Comparison of ENCODE assay signal across 1 cellular context in the genomic region with DNA sequence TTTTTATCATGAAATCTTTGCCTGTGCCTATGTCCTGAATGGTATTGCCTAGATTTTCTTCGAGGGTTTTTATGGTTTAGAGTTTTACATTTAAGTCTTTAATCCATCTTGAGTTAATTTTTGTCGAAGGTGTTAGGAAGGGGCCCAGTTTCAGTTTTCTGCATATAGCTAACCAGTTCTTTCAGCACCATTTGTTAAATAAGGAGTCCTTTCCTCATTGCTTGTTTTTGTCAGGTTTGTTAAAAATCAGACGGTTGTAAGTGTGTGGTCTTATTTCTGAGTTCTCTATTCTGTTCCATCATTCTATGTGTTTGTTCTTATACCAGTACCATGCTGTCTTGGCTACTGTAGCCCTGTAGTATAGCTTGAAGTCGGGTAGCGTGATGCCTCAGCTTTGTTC.
TF ChIP-seq lines count a peak whose summit lies in the region.

No MANE protein-coding gene starts in this region.

TF ChIP-seq in HEK293, 187 proteins besides CTCF, POLR2A, EP300 and RAD21 (continued from another document):
- TF ChIP-seq, protein P1, sequence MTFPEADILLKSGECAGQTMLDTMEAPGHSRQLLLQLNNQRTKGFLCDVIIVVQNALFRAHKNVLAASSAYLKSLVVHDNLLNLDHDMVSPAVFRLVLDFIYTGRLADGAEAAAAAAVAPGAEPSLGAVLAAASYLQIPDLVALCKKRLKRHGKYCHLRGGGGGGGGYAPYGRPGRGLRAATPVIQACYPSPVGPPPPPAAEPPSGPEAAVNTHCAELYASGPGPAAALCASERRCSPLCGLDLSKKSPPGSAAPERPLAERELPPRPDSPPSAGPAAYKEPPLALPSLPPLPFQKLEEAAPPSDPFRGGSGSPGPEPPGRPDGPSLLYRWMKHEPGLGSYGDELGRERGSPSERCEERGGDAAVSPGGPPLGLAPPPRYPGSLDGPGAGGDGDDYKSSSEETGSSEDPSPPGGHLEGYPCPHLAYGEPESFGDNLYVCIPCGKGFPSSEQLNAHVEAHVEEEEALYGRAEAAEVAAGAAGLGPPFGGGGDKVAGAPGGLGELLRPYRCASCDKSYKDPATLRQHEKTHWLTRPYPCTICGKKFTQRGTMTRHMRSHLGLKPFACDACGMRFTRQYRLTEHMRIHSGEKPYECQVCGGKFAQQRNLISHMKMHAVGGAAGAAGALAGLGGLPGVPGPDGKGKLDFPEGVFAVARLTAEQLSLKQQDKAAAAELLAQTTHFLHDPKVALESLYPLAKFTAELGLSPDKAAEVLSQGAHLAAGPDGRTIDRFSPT (tag by site-specific recombination; IDR thresholded peaks at IDR 0.05) = no peak
- TF ChIP-seq, protein P2, sequence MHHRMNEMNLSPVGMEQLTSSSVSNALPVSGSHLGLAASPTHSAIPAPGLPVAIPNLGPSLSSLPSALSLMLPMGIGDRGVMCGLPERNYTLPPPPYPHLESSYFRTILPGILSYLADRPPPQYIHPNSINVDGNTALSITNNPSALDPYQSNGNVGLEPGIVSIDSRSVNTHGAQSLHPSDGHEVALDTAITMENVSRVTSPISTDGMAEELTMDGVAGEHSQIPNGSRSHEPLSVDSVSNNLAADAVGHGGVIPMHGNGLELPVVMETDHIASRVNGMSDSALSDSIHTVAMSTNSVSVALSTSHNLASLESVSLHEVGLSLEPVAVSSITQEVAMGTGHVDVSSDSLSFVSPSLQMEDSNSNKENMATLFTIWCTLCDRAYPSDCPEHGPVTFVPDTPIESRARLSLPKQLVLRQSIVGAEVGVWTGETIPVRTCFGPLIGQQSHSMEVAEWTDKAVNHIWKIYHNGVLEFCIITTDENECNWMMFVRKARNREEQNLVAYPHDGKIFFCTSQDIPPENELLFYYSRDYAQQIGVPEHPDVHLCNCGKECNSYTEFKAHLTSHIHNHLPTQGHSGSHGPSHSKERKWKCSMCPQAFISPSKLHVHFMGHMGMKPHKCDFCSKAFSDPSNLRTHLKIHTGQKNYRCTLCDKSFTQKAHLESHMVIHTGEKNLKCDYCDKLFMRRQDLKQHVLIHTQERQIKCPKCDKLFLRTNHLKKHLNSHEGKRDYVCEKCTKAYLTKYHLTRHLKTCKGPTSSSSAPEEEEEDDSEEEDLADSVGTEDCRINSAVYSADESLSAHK (tag by site-specific recombination; IDR thresholded peaks at IDR 0.05) = no peak
- no peak for TF ChIP-seq SETDB1 (IDR thresholded peaks at IDR 0.05; ENCODE audit: insufficient read length, low read length)
